22 cellular contexts compared by ENCODE assay signal in the genomic region with DNA sequence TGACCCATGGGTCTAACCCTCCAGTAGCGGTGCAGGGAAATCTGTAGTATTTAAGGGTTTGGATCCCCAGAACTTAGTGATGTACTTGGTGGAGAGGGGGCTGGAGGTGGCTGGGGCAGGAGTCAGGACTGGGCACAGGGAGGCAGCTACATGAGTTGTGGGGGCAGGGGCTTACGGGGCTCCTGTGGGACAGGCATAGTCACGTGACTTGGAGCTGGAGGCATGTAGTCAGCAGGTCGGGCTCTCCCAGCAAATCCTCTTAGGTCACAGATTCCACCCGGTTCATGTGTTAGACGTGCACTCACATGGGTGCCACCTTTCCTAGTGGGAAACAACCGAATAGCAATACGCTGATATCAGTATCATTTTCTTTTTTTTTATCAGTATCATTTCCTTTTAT.
A peak's percentile ranks its signal among the peaks of the same experiment; 100 is the strongest.
DNase-seq lines count a peak whose midpoint lies in the region; ATAC-seq, FAIRE-seq and TF ChIP-seq lines count a peak whose summit lies in the region.
"Had no signal": no experiment of that assay in that cellular context is flagged by ENCODE, and none has a peak within 500 bp of the region (broad histone marks: within the 10 kb centered on the region; RNA-seq: fewer than 3 reads in every experiment).

No MANE protein-coding gene starts in this region.

- no peak overlapping the region for H3K27ac ChIP-seq in K562 (ENCODE audit: extremely low read depth, low read depth, low read length)
- H3K27ac ChIP-seq in neuronal stem cell (replicated peaks; ENCODE audit: low read length): no peak overlapping the region
- H3K27ac ChIP-seq: 22Rv1, BLaER1 had no signal

- no peak overlapping the region for H4K8ac ChIP-seq in neuronal stem cell (ENCODE audit: low read depth, low read length)

- no peak overlapping the region for H2BK15ac ChIP-seq in neuronal stem cell (ENCODE audit: low read length)

- no peak overlapping the region for H3K4ac ChIP-seq in neuronal stem cell (ENCODE audit: low read length)

- H3K9me3 ChIP-seq in K562 (replicated peaks; ENCODE audit: control insufficient read depth, insufficient read depth, low read depth, low read length): no peaks in the 10 kb centered on the region
- H3K9me3 ChIP-seq in neuronal stem cell (replicated peaks in 1 of 2; ENCODE audit: control insufficient read depth in 2 of 2, insufficient read depth in 1 of 2, low read depth in 1 of 2, low read length in 2 of 2): peaks cover 0 to 2% of the 10 kb centered on the region in 2 donors
- H3K9me3 ChIP-seq: BLaER1 had no signal

- FAIRE-seq in K562 (lab: Jason Lieb, UNC): no peak
- FAIRE-seq: A204.1, D721Med, GM12891, GM18507 had no signal

- no peaks in the 10 kb centered on the region for H3K79me1 ChIP-seq in neuronal stem cell (ENCODE audit: low read depth, low read length)

- H3K9me1 ChIP-seq in K562 (ENCODE audit: control insufficient read depth, insufficient read depth, low read length): no peaks in the 10 kb centered on the region

- no peaks in the 10 kb centered on the region for H3K79me2 ChIP-seq in K562 (ENCODE audit: control insufficient read depth, insufficient read depth, low read length)

- TF ChIP-seq POLR2A in K562 (conservative IDR thresholded peaks at IDR 0.05): no peak

- POLR2A ChIA-PET in K562 (lab: Yijun Ruan, JAX): no interaction called here

- no peak for TF ChIP-seq CTCF in K562 (IDR thresholded peaks at IDR 0.05 in 2 of 3, conservative IDR thresholded peaks at IDR 0.05 in 1 of 3; ENCODE audit: insufficient read depth in 2 of 3, low read depth in 1 of 3, low read length in 3 of 3)

- no peak for TF ChIP-seq EP300 in Ishikawa (IDR thresholded peaks at IDR 0.05; ENCODE audit: borderline replicate concordance)
- TF ChIP-seq EP300 in K562 (IDR thresholded peaks at IDR 0.05; ENCODE audit: low read length): no peak

- no peak overlapping the region for H3K14ac ChIP-seq in neuronal stem cell (ENCODE audit: low read length)

- H3K9ac ChIP-seq in K562 (ENCODE audit: insufficient read depth in 1 of 2, low read depth in 2 of 2, low read length in 2 of 2) (no peak overlapping the region), neuronal stem cell (ENCODE audit: low read depth, low read length, poor library complexity) (no peak overlapping the region)
- H3K9ac ChIP-seq: BLaER1 had no signal

- H3K18ac ChIP-seq in neuronal stem cell (ENCODE audit: low read length): peak overlapping the region; percentile 28

- intact Hi-C loops in K562 (cut with micrococcal nuclease): no loop called here

- no peak for TF ChIP-seq RAD21 in Ishikawa (IDR thresholded peaks at IDR 0.05; ENCODE audit: low read depth)
- no peak for TF ChIP-seq RAD21 in K562 (CRISPR knock-in tag; conservative IDR thresholded peaks at IDR 0.05 in 1 of 2, IDR thresholded peaks at IDR 0.05 in 1 of 2)

- H4K91ac ChIP-seq in neuronal stem cell (ENCODE audit: low read depth, low read length, poor library complexity): no peak overlapping the region

- no peak overlapping the region for H2AK5ac ChIP-seq in neuronal stem cell (ENCODE audit: low read depth, low read length)

- H3K23ac ChIP-seq in neuronal stem cell (ENCODE audit: low read depth, low read length, poor library complexity): no peak overlapping the region

- H3K4me2 ChIP-seq in K562 (ENCODE audit: insufficient read depth, low read length) (no peak overlapping the region), neuronal stem cell (ENCODE audit: insufficient read depth, low read length, poor library complexity, severe bottlenecking) (no peak overlapping the region)
- H3K4me2 ChIP-seq: BLaER1 had no signal

- CTCF ChIA-PET in K562 (lab: Yijun Ruan, JAX; ENCODE audit: low intra/inter-chr PET ratio): no interaction called here

- H3K36me3 ChIP-seq in K562 (ENCODE audit: control insufficient read depth, insufficient read depth, low read length) (no peaks in the 10 kb centered on the region), neuronal stem cell (replicated peaks in 1 of 2; ENCODE audit: control insufficient read depth in 2 of 2, insufficient read depth in 2 of 2, low read length in 2 of 2) (no peaks in the 10 kb centered on the region)
- H3K36me3 ChIP-seq: BLaER1 had no signal

- H2BK5ac ChIP-seq in neuronal stem cell (ENCODE audit: low read length): no peak overlapping the region

- no peak overlapping the region for H2BK120ac ChIP-seq in neuronal stem cell (ENCODE audit: low read depth, low read length)

- in situ Hi-C loops in K562 (cut with MboI): no loop called here

- H2AFZ ChIP-seq in K562 (ENCODE audit: low read depth, low read length): no peak overlapping the region
- no peak overlapping the region for H2AFZ ChIP-seq in neuronal stem cell (ENCODE audit: low read length)

- H3K4me1 ChIP-seq in K562 (replicated peaks in 1 of 2; ENCODE audit: control insufficient read depth in 2 of 2, insufficient read depth in 2 of 2, low read length in 2 of 2) (no peaks in the 10 kb centered on the region), neuronal stem cell (ENCODE audit: control insufficient read depth in 2 of 2, insufficient read depth in 1 of 2, low read depth in 1 of 2, low read length in 2 of 2) (no peaks in the 10 kb centered on the region)
- H3K4me1 ChIP-seq: BLaER1 had no signal

- ATAC-seq in K562: no peak
- no peak for ATAC-seq in HG03025 (IDR thresholded peaks at IDR 0.05; ENCODE audit: low FRiP score, unreplicated experiment)
- ATAC-seq: HCT116 had no signal

- H3K27me3 ChIP-seq in K562 (ENCODE audit: control insufficient read depth in 2 of 2, insufficient read depth in 2 of 2, low read length in 2 of 2) (no peaks in the 10 kb centered on the region), neuronal stem cell (ENCODE audit: control insufficient read depth in 3 of 3, insufficient read depth in 3 of 3, low read depth in 1 of 3, low read length in 3 of 3) (peaks cover 0 to 2% (median 0%) of the 10 kb centered on the region in 3 experiments)
- H3K27me3 ChIP-seq: BLaER1 had no signal

- DNase-seq in NCI-H82 (lab: John Stamatoyannopoulos, UW): peak; percentile 66
- no peak for DNase-seq in NCI-H82 treated with DMSO at 0.1 percent for 48 hours (lab: John Stamatoyannopoulos, UW; ENCODE audit: unreplicated experiment)
- no peak for DNase-seq in K562 (ENCODE audit: extremely low read depth in 1 of 4, low spot score in 3 of 4)
- DNase-seq in neuronal stem cell (ENCODE audit: low spot score): no peak
- no peak for DNase-seq in HuH-7.5 (ENCODE audit: low spot score)
- DNase-seq in C1 segment of cervical spinal cord (lab: John Stamatoyannopoulos, UW): no peak
- DNase-seq: CD4-positive, alpha-beta T cell; CD8-positive, alpha-beta memory T cell; DMS 273 treated with DMSO at 0.1 percent for 48 hours; DMS79; GF-D8; GOT3; H9 had no signal

- no peaks in the 10 kb centered on the region for H4K20me1 ChIP-seq in K562 (replicated peaks; ENCODE audit: control insufficient read depth, insufficient read depth, low read length)
- H4K20me1 ChIP-seq: BLaER1 had no signal

- H3K4me3 ChIP-seq in K562: no peak overlapping the region
- peak overlapping the region in 1 of 2 donors; percentile 61 for H3K4me3 ChIP-seq in neuronal stem cell (ENCODE audit: low read length in 2 of 2)
- H3K4me3 ChIP-seq: BLaER1 had no signal

- H2BK12ac ChIP-seq in neuronal stem cell (ENCODE audit: low read length): no peak overlapping the region

- BruUV-seq in K562 (replicated peaks; lab: Mats Ljungman, UMichigan): no TSS peak

- WGBS in K562 (ENCODE audit: insufficient coverage, low coverage, missing lambda C conversion rate): under 1% methylated on average over 8 of the region's 8 CpGs
- WGBS in neuronal stem cell (ENCODE audit: extremely low coverage in 2 of 2, insufficient read length in 2 of 2, insufficient replicate concordance in 1 of 2), 2 donors: no CpG with 5 or more reads among the region's 8 CpGs

TF ChIP-seq in Ishikawa, 13 proteins besides CTCF, POLR2A, EP300 and RAD21:
- no peak for TF ChIP-seq CREB1 (IDR thresholded peaks at IDR 0.05; ENCODE audit: low read depth)
- TF ChIP-seq, protein P1, sequence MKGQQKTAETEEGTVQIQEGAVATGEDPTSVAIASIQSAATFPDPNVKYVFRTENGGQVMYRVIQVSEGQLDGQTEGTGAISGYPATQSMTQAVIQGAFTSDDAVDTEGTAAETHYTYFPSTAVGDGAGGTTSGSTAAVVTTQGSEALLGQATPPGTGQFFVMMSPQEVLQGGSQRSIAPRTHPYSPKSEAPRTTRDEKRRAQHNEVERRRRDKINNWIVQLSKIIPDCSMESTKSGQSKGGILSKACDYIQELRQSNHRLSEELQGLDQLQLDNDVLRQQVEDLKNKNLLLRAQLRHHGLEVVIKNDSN (IDR thresholded peaks at IDR 0.05): 0 out of 2 replicates have a peak, but pooled peaks have one; percentile 5

TF ChIP-seq in K562, 482 proteins besides CTCF, POLR2A, EP300 and RAD21 (continues in another document):
- no peak for TF ChIP-seq ZNF274 (IDR thresholded peaks at IDR 0.05; ENCODE audit: borderline replicate concordance, low read depth, low read length)
- TF ChIP-seq, protein P2, sequence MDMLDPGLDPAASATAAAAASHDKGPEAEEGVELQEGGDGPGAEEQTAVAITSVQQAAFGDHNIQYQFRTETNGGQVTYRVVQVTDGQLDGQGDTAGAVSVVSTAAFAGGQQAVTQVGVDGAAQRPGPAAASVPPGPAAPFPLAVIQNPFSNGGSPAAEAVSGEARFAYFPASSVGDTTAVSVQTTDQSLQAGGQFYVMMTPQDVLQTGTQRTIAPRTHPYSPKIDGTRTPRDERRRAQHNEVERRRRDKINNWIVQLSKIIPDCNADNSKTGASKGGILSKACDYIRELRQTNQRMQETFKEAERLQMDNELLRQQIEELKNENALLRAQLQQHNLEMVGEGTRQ (CRISPR knock-in tag; IDR thresholded peaks at IDR 0.05): 0 out of 2 replicates have a peak, but pooled peaks have one; percentile 12
- TF ChIP-seq HNRNPUL1 (IDR thresholded peaks at IDR 0.05; ENCODE audit: low read length): no peak
- no peak for TF ChIP-seq ZBTB5 (IDR thresholded peaks at IDR 0.05)
